ENCODE assay signal across 30 cellular contexts in the genomic region with DNA sequence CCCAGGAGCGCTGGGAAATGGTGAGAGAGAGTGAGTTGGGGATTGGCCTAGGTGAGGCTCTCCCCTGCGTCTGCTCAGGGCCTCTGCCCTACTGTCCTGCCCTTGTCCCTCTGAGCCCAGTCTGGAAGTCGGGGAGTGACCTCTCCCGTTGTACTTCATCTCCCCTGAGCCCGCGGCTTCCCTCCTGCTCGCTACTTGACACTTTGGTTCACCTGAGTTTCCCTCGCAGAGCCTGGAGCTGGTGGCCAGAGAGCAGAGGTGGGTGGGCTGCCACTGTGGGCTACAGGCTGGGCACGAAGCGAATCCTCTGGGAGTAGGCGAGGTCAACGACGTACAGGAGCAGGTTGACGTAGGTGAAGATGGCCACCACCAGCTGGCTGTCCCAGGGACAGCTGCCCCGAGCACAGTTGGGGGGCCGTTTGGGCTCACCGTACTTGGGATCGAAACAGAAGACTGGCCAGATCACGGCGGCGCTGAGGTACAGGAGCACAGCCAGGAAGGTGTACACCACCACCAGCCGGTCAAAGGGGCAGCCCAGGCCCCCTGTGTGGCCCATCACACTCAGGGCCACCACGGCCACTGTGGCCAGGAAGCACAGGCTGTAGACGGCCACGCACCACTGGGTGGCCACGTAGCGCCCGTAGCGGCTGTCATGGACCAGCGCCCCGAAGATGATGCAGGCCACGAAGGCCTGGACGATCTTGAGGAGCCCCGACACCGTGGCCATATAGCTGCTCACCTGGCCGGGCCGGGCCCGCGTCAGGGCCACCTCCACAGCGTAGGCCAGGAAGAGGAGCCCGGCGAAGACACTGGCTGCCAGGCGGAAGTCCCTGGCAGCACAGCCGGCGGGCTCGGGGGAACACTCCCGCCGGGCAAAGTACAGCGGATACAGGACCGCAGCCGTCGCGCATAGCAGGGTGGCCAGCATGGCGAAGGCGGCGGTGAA. TPM values are rescaled to one million over a fixed set of nuclear protein-coding genes. Genes with fewer than 3 reads are reported as not detected.
DNase-seq lines count a peak whose midpoint lies in the region; ATAC-seq, FAIRE-seq and TF ChIP-seq lines count a peak whose summit lies in the region.
"Had no signal": no experiment of that assay in that cellular context is flagged by ENCODE, and none has a peak within 500 bp of the region (broad histone marks: within the 10 kb centered on the region; RNA-seq: fewer than 3 reads in every experiment).

No MANE protein-coding gene starts in this region.

- H3K27ac ChIP-seq in BLaER1 (peak overlapping the region; percentile 47), K562 (ENCODE audit: extremely low read depth, low read depth, low read length) (no peak overlapping the region), neural cell (ENCODE audit: low read length) (peak overlapping the region; percentile 73), coronary artery (peak overlapping the region in 1 of 2 donors; percentile 17), SK-N-SH (ENCODE audit: low read depth in 2 of 2, low read length in 1 of 2) (no peak overlapping the region)
- H3K27ac ChIP-seq: ascending aorta, HL-60, parathyroid adenoma, PC-9, right lobe of liver had no signal

- H3K9me1 ChIP-seq in K562 (ENCODE audit: control insufficient read depth, insufficient read depth, low read length): peaks cover 2% of the 10 kb centered on the region

- 0 out of 2 replicates have a peak overlapping the region, but pooled peaks have one; percentile 42 for H3K9ac ChIP-seq in BLaER1
- H3K9ac ChIP-seq in K562 (ENCODE audit: insufficient read depth in 1 of 2, low read depth in 2 of 2, low read length in 2 of 2): peak overlapping the region in 1 of 2 experiments; percentile 55; a peak in 1 of 4 replicates
- H3K9ac ChIP-seq in neural cell (ENCODE audit: low read length): peak overlapping the region; percentile 66
- no peak overlapping the region for H3K9ac ChIP-seq in SK-N-SH
- H3K9ac ChIP-seq: parathyroid adenoma had no signal

- POLR2A ChIA-PET in Caco-2 (lab: Charles Lee) (interaction anchor here (0.6 kb wide), 2 partner anchors 82 to 544 kb away, joined by 3 to 9 read pairs; a partner anchor contains a TSS), K562 (lab: Yijun Ruan, JAX) (interaction anchor here (0.6 to 1.5 kb wide), 7 partner anchors 11 to 437 kb away, joined by 3 to 8 read pairs (median 3); a partner anchor contains a TSS), SK-N-SH (lab: Yijun Ruan, JAX) (no interaction called here)

- CTCF ChIA-PET in Caco-2 (lab: Charles Lee): no interaction called here
- CTCF ChIA-PET in K562 (lab: Yijun Ruan, JAX; ENCODE audit: low intra/inter-chr PET ratio): no interaction called here
- CTCF ChIA-PET in SK-N-SH (lab: Yijun Ruan, JAX): interaction anchor here (0.6 to 17.7 kb wide), 7 partner anchors 8 to 213 kb away, joined by 3 to 216 read pairs (median 3); a partner anchor contains a TSS

- TF ChIP-seq CTCF in Caco-2 (IDR thresholded peaks at IDR 0.05; ENCODE audit: insufficient read depth in 1 of 2, low read depth in 1 of 2, low read length in 1 of 2, severe bottlenecking in 1 of 2, unreplicated experiment in 1 of 2) (no peak), K562 (IDR thresholded peaks at IDR 0.05 in 2 of 3, conservative IDR thresholded peaks at IDR 0.05 in 1 of 3; ENCODE audit: insufficient read depth in 2 of 3, low read depth in 1 of 3, low read length in 3 of 3) (no peak), neural cell (IDR thresholded peaks at IDR 0.05; ENCODE audit: poor library complexity, severe bottlenecking) (no peak), coronary artery (IDR thresholded peaks at IDR 0.05) (no peak), SK-N-SH (IDR thresholded peaks at IDR 0.05) (no peak)

- peak overlapping the region; percentile 51 for H3K27ac Mint-ChIP-seq in Caco-2 (ENCODE audit: unreplicated experiment)
- H3K27ac Mint-ChIP-seq: activated CD4-positive, alpha-beta memory T cell treated with anti-CD3 and anti-CD28 coated beads for 36 hours; activated naive CD8-positive, alpha-beta T cell; HFFc6; nephron; stimulated activated naive B cell treated with anti-CD40 and anti-IgM and Interleukin-4, amounts not matched to agents 10 μg/mL and 1 μg/mL and 100 μg/mL, for 72 hours had no signal

- no peaks in the 10 kb centered on the region for H3K36me3 ChIP-seq in BLaER1
- no peaks in the 10 kb centered on the region for H3K36me3 ChIP-seq in Caco-2 (ENCODE audit: control insufficient read depth, insufficient read depth, low read length)
- peaks cover 2% of the 10 kb centered on the region; the same call in 1 of the 3 replicates for H3K36me3 ChIP-seq in K562 (ENCODE audit: control insufficient read depth, insufficient read depth, low read length)
- H3K36me3 ChIP-seq in neural cell (ENCODE audit: insufficient read depth, low read length): no peaks in the 10 kb centered on the region
- H3K36me3 ChIP-seq in SK-N-SH (replicated peaks in 1 of 2; ENCODE audit: control insufficient read depth in 1 of 2, insufficient read depth in 2 of 2, low read length in 1 of 2): no peaks in the 10 kb centered on the region
- H3K36me3 ChIP-seq: ascending aorta, right lobe of liver had no signal

- FAIRE-seq in K562 (lab: Jason Lieb, UNC): no peak
- FAIRE-seq: keratinocyte had no signal

- no peaks in the 10 kb centered on the region for H3K9me3 Mint-ChIP-seq in Caco-2 (ENCODE audit: unreplicated experiment)
- H3K9me3 Mint-ChIP-seq: activated CD4-positive, alpha-beta memory T cell treated with anti-CD3 and anti-CD28 coated beads for 36 hours; central memory CD8-positive, alpha-beta T cell; HFFc6; nephron; stimulated activated naive B cell treated with anti-CD40 and anti-IgM and Interleukin-4, amounts not matched to agents 10 μg/mL and 1 μg/mL and 100 μg/mL, for 72 hours had no signal

- H3K27me3 ChIP-seq in BLaER1: no peaks in the 10 kb centered on the region
- no peaks in the 10 kb centered on the region for H3K27me3 ChIP-seq in Caco-2 (replicated peaks; ENCODE audit: control insufficient read depth, insufficient read depth, low read length)
- H3K27me3 ChIP-seq in K562 (ENCODE audit: control insufficient read depth in 2 of 2, insufficient read depth in 2 of 2, low read length in 2 of 2): no peaks in the 10 kb centered on the region
- H3K27me3 ChIP-seq in neural cell (ENCODE audit: insufficient read depth, low read depth, low read length): no peaks in the 10 kb centered on the region
- no peaks in the 10 kb centered on the region for H3K27me3 ChIP-seq in SK-N-SH (ENCODE audit: insufficient read depth)
- H3K27me3 ChIP-seq: right lobe of liver had no signal

- H3K4me1 ChIP-seq in BLaER1: peaks cover 87% of the 10 kb centered on the region
- peaks cover 9% of the 10 kb centered on the region for H3K4me1 ChIP-seq in Caco-2
- peaks cover 5 to 60% of the 10 kb centered on the region in 2 experiments; a peak in 4 of 5 replicates for H3K4me1 ChIP-seq in K562 (replicated peaks in 1 of 2; ENCODE audit: control insufficient read depth in 2 of 2, insufficient read depth in 2 of 2, low read length in 2 of 2)
- peaks cover 3 to 8% of the 10 kb centered on the region in 2 experiments; a peak in 2 of 4 replicates for H3K4me1 ChIP-seq in SK-N-SH (ENCODE audit: control insufficient read depth in 1 of 2, insufficient read depth in 2 of 2, low read depth in 1 of 2, low read length in 1 of 2)
- H3K4me1 ChIP-seq: parathyroid adenoma had no signal

- H3K9me2 ChIP-seq in neural cell (ENCODE audit: insufficient read depth, low read length) (no peaks in the 10 kb centered on the region), SK-N-SH (no peaks in the 10 kb centered on the region)

- 80% methylated on average over 49 of the region's 56 CpGs for WGBS in K562 (ENCODE audit: insufficient coverage, low coverage, missing lambda C conversion rate)
- 89% methylated on average over 52 of the region's 56 CpGs for WGBS in SK-N-SH (ENCODE audit: low lambda C conversion rate)

- no peak for TF ChIP-seq RAD21 in K562 (CRISPR knock-in tag; conservative IDR thresholded peaks at IDR 0.05 in 1 of 2, IDR thresholded peaks at IDR 0.05 in 1 of 2)
- no peak for TF ChIP-seq RAD21 in neural cell (conservative IDR thresholded peaks at IDR 0.05)
- no peak for TF ChIP-seq RAD21 in SK-N-SH (IDR thresholded peaks at IDR 0.05; ENCODE audit: low read length)

- no peaks in the 10 kb centered on the region for H3K9me3 ChIP-seq in BLaER1
- no peaks in the 10 kb centered on the region for H3K9me3 ChIP-seq in Caco-2
- no peaks in the 10 kb centered on the region for H3K9me3 ChIP-seq in K562 (replicated peaks; ENCODE audit: control insufficient read depth, insufficient read depth, low read depth, low read length)
- no peaks in the 10 kb centered on the region for H3K9me3 ChIP-seq in neural cell (ENCODE audit: low read length)
- H3K9me3 ChIP-seq in SK-N-SH: no peaks in the 10 kb centered on the region
- H3K9me3 ChIP-seq: ascending aorta, right lobe of liver had no signal

- no peak overlapping the region for H3K4me3 Mint-ChIP-seq in Caco-2 (ENCODE audit: unreplicated experiment)
- H3K4me3 Mint-ChIP-seq: activated CD4-positive, alpha-beta memory T cell treated with anti-CD3 and anti-CD28 coated beads for 36 hours; activated naive CD8-positive, alpha-beta T cell; central memory CD8-positive, alpha-beta T cell; HFFc6; stimulated activated naive B cell treated with anti-CD40 and anti-IgM and Interleukin-4, amounts not matched to agents 10 μg/mL and 1 μg/mL and 100 μg/mL, for 72 hours had no signal

- BruUV-seq in Caco-2 (replicated peaks; lab: Mats Ljungman, UMichigan): no TSS peak
- BruUV-seq in K562 (replicated peaks; lab: Mats Ljungman, UMichigan): no TSS peak

- intact Hi-C loops in Caco-2 (cut with micrococcal nuclease; ENCODE audit: unreplicated experiment): no loop called here
- intact Hi-C loops in K562 (cut with micrococcal nuclease): no loop called here

- H3K36me3 Mint-ChIP-seq in Caco-2 (ENCODE audit: insufficient read depth, unreplicated experiment): peaks cover 29% of the 10 kb centered on the region
- H3K36me3 Mint-ChIP-seq: activated naive CD8-positive, alpha-beta T cell had no signal

- TF ChIP-seq POLR2A in K562 (conservative IDR thresholded peaks at IDR 0.05): no peak

- H3K4me1 Mint-ChIP-seq in Caco-2 (ENCODE audit: low read depth, unreplicated experiment): peaks cover 5% of the 10 kb centered on the region

- TF ChIP-seq EP300 in K562 (IDR thresholded peaks at IDR 0.05; ENCODE audit: low read length): no peak
- TF ChIP-seq EP300 in neural cell (conservative IDR thresholded peaks at IDR 0.05; ENCODE audit: poor library complexity, severe bottlenecking): no peak
- no peak for TF ChIP-seq EP300 in SK-N-SH (IDR thresholded peaks at IDR 0.05; ENCODE audit: borderline replicate concordance in 1 of 2, low read depth in 1 of 2, low read length in 1 of 2)

- peaks cover 13% of the 10 kb centered on the region for H3K79me2 ChIP-seq in K562 (ENCODE audit: control insufficient read depth, insufficient read depth, low read length)
- H3K79me2 ChIP-seq in neural cell (replicated peaks; ENCODE audit: insufficient read depth, low read length): no peaks in the 10 kb centered on the region
- H3K79me2 ChIP-seq in SK-N-SH (ENCODE audit: insufficient read depth): peaks cover 13% of the 10 kb centered on the region
- H3K79me2 ChIP-seq: parathyroid adenoma had no signal

- no peak for DNase-seq in Caco-2
- no peak for DNase-seq in K562 (ENCODE audit: extremely low read depth in 1 of 4, low spot score in 3 of 4)
- no peak for DNase-seq in stimulated activated CD4-positive, alpha-beta T cell treated with anti-CD3 and anti-CD28 coated beads, Interleukin-4, amount 100 ng/mL, for 1 hour
- DNase-seq in coronary artery (ENCODE audit: low spot score): no peak
- DNase-seq in SK-N-SH: no peak
- DNase-seq: activated CD4-positive, alpha-beta memory T cell treated with anti-CD3 and anti-CD28 coated beads for 36 hours; activated CD4-positive, CD25-positive, alpha-beta regulatory T cell; activated T-cell treated with anti-CD3 and anti-CD28 coated beads for 4 hours; HFFc6; NCI-H1092; NCI-H187; NK-92 treated with Interleukin-12 subunit alpha and Interleukin-12 subunit beta, amount 100 ng/mL, for 24 hours; PC-9; SIG-M5; stimulated activated CD4-positive, alpha-beta T cell treated with anti-CD3 and anti-CD28 coated beads, Interleukin-4, amount 100 ng/mL, for 4 hours; stimulated activated naive B cell treated with anti-CD40 and anti-IgM and Interleukin-4, amounts not matched to agents 10 μg/mL and 1 μg/mL and 100 μg/mL, for 72 hours had no signal

- ATAC-seq in K562: no peak
- ATAC-seq: right lobe of liver; stimulated activated naive B cell treated with anti-CD40 and anti-IgM and Interleukin-4, amounts not matched to agents 10 μg/mL and 1 μg/mL and 100 μg/mL, for 72 hours had no signal

- H2AFZ ChIP-seq in K562 (ENCODE audit: low read depth, low read length) (no peak overlapping the region), neural cell (ENCODE audit: low read depth, low read length) (peak overlapping the region; percentile 4), SK-N-SH (ENCODE audit: low read depth) (no peak overlapping the region)
- H2AFZ ChIP-seq: parathyroid adenoma, PC-9 had no signal

- no peaks in the 10 kb centered on the region for H3F3A ChIP-seq in neural cell (ENCODE audit: insufficient read depth, low read length, poor library complexity, severe bottlenecking)
- no peaks in the 10 kb centered on the region for H3F3A ChIP-seq in SK-N-SH (replicated peaks; ENCODE audit: insufficient read depth)

- H3K4me2 ChIP-seq in BLaER1 (peak overlapping the region; percentile 100), K562 (ENCODE audit: insufficient read depth, low read length) (no peak overlapping the region), neural cell (ENCODE audit: low read length) (no peak overlapping the region), SK-N-SH (no peak overlapping the region)
- H3K4me2 ChIP-seq: PC-9 had no signal

- H4K20me1 ChIP-seq in BLaER1 (no peaks in the 10 kb centered on the region), K562 (replicated peaks; ENCODE audit: control insufficient read depth, insufficient read depth, low read length) (no peaks in the 10 kb centered on the region), neural cell (ENCODE audit: insufficient read depth) (no peaks in the 10 kb centered on the region), SK-N-SH (ENCODE audit: insufficient read depth) (no peaks in the 10 kb centered on the region)

- H3K4me3 ChIP-seq in BLaER1 (0 out of 2 replicates have a peak overlapping the region, but pooled peaks have one; percentile 36), Caco-2 (ENCODE audit: low read depth, low read length) (no peak overlapping the region), K562 (no peak overlapping the region), neural cell (ENCODE audit: low read length) (peak overlapping the region; percentile 55), coronary artery (no peak overlapping the region), SK-N-SH (ENCODE audit: low read depth in 2 of 2, low read length in 1 of 2) (no peak overlapping the region)
- H3K4me3 ChIP-seq: PC-9, right lobe of liver had no signal

- in situ Hi-C loops in K562 (cut with MboI): no loop called here

- H3K27me3 Mint-ChIP-seq in Caco-2 (ENCODE audit: insufficient read depth, unreplicated experiment): no peaks in the 10 kb centered on the region
- H3K27me3 Mint-ChIP-seq: activated naive CD8-positive, alpha-beta T cell had no signal

RNA-seq across cellular contexts. Expression of a gene that starts 3.7 kb away (rescaled TPM):
- total RNA-seq in Caco-2 (2022) (200 and 203 TPM in 2 replicates), K562 (2014; rRNA removed) (215 and 290 TPM in 2 replicates), K562 (2014; rRNA removed; fragmentation: Illumina TruSeq; extraction: Trizol) (72.4 and 95.4 TPM in 2 replicates), K562 (2015; rRNA removed; fragmentation: Illumina TruSeq; extraction: Trizol) (120 and 126 TPM in 2 replicates), K562 (2021) (302 and 328 TPM in 2 replicates)
- total RNA-seq in K562 (2011; cell fraction: chromatin; rRNA removed; ENCODE audit: low replicate concordance): 35.2 and 129 TPM in 2 replicates
- total RNA-seq in K562 (2011; cell fraction: nucleolus; rRNA removed): 138 and 157 TPM in 2 replicates
- total RNA-seq in K562 (2011; cell fraction: nucleoplasm; rRNA removed): 86.4 and 88.3 TPM in 2 replicates
- polyA plus RNA-seq in K562 (2011; rRNA removed) (188 and 273 TPM in 2 replicates), K562 (2014; fragmentation: Illumina TruSeq; extraction: Trizol) (183 and 278 TPM in 2 replicates), K562 (2014; fragmentation: Nextera tagmentation; extraction: Ambion mirVana) (10 to 100 TPM; 11.7 to 18.6 TPM), K562 (2014; rRNA removed) (270 and 349 TPM in 2 replicates), neural cell (41.7 and 61.0 TPM in 2 replicates), SK-N-SH (2012; rRNA removed) (121 and 165 TPM in 2 replicates)
- polyA plus RNA-seq in K562 (2011; cell fraction: cytosol; rRNA removed): 301 and 524 TPM in 2 replicates
- polyA plus RNA-seq in K562 (2011; cell fraction: nucleus; rRNA removed): 256 and 278 TPM in 2 replicates
- polyA plus RNA-seq in K562 (2012): 283 and 370 TPM in 2 replicates
- polyA minus RNA-seq in K562 (2011; rRNA and poly(A)+ RNA removed): 107 and 155 TPM in 2 replicates
- 127 and 130 TPM in 2 replicates for polyA minus RNA-seq in K562 (2011; cell fraction: cytosol; rRNA and poly(A)+ RNA removed)
- 35.5 and 52.4 TPM in 2 replicates for polyA minus RNA-seq in K562 (2011; cell fraction: nucleus; rRNA and poly(A)+ RNA removed)
- 18.9 and 23.1 TPM in 2 replicates for polyA minus RNA-seq in neural cell
- polyA plus RNA-seq in SK-N-SH (2012; cell fraction: cytosol; rRNA removed): 52.8 and 102 TPM in 2 replicates
- polyA plus RNA-seq in SK-N-SH (2012; cell fraction: nucleus; rRNA removed): 77.3 and 103 TPM in 2 replicates

RNA-seq across cellular contexts. Expression of a gene that starts 6.2 kb away (rescaled TPM):
- not detected in 2 replicates for total RNA-seq in Caco-2 (2022)
- not detected in 2 replicates for total RNA-seq in K562 (2011; cell fraction: chromatin; rRNA removed; ENCODE audit: low replicate concordance)
- total RNA-seq in K562 (2011; cell fraction: nucleolus; rRNA removed): not detected in 2 replicates
- total RNA-seq in K562 (2011; cell fraction: nucleoplasm; rRNA removed): not detected in 2 replicates
- total RNA-seq in K562 (2014; rRNA removed): not detected in 2 replicates
- total RNA-seq in K562 (2014; rRNA removed; fragmentation: Illumina TruSeq; extraction: Trizol): not detected in 2 replicates
- not detected in 2 replicates for total RNA-seq in K562 (2015; rRNA removed; fragmentation: Illumina TruSeq; extraction: Trizol)
- not detected in 2 replicates for total RNA-seq in K562 (2021)
- polyA plus RNA-seq in K562 (2011; rRNA removed): not detected in 2 replicates
- polyA plus RNA-seq in K562 (2011; cell fraction: cytosol; rRNA removed): not detected in 2 replicates
- not detected in 2 replicates for polyA plus RNA-seq in K562 (2011; cell fraction: nucleus; rRNA removed)
- polyA plus RNA-seq in K562 (2012): 0.05 and 0.26 TPM in 2 replicates
- not detected in 2 replicates for polyA plus RNA-seq in K562 (2014; fragmentation: Illumina TruSeq; extraction: Trizol)
- not detected for polyA plus RNA-seq in K562 (2014; fragmentation: Nextera tagmentation; extraction: Ambion mirVana)
- not detected in 2 replicates for polyA plus RNA-seq in K562 (2014; rRNA removed)
- not detected in 2 replicates for polyA minus RNA-seq in K562 (2011; rRNA and poly(A)+ RNA removed)
- not detected in 2 replicates for polyA minus RNA-seq in K562 (2011; cell fraction: cytosol; rRNA and poly(A)+ RNA removed)
- polyA minus RNA-seq in K562 (2011; cell fraction: nucleus; rRNA and poly(A)+ RNA removed): not detected in 2 replicates
- polyA plus RNA-seq in neural cell: 1.1 and 1.2 TPM in 2 replicates
- 0.81 and 1.5 TPM in 2 replicates for polyA minus RNA-seq in neural cell
- not detected in 2 replicates for polyA plus RNA-seq in SK-N-SH (2012; rRNA removed)
- polyA plus RNA-seq in SK-N-SH (2012; cell fraction: cytosol; rRNA removed): not detected in 2 replicates
- not detected in 2 replicates for polyA plus RNA-seq in SK-N-SH (2012; cell fraction: nucleus; rRNA removed)
- total RNA-seq: activated CD4-positive, alpha-beta memory T cell treated with anti-CD3 and anti-CD28 coated beads for 36 hours; ascending aorta; glomerular endothelial cell; HFFc6; lung microvascular endothelial cell; mucosa of gallbladder; PC-9; right lobe of liver had no signal
- polyA plus RNA-seq: keratinocyte, urinary bladder had no signal

RNA-seq across cellular contexts. Expression of a gene that starts 13.3 kb away (rescaled TPM):
- total RNA-seq in Caco-2 (2022) (28.9 and 29.1 TPM in 2 replicates), K562 (2014; rRNA removed) (27.3 and 30.1 TPM in 2 replicates), K562 (2014; rRNA removed; fragmentation: Illumina TruSeq; extraction: Trizol) (16.3 and 16.9 TPM in 2 replicates), K562 (2015; rRNA removed; fragmentation: Illumina TruSeq; extraction: Trizol) (23.6 and 24.9 TPM in 2 replicates), K562 (2021) (46.7 and 58.1 TPM in 2 replicates)
- total RNA-seq in K562 (2011; cell fraction: chromatin; rRNA removed; ENCODE audit: low replicate concordance): 86.9 and 142 TPM in 2 replicates
- total RNA-seq in K562 (2011; cell fraction: nucleolus; rRNA removed): 78.0 and 85.0 TPM in 2 replicates
- total RNA-seq in K562 (2011; cell fraction: nucleoplasm; rRNA removed): 64.7 and 70.4 TPM in 2 replicates
- polyA plus RNA-seq in K562 (2011; rRNA removed) (22.4 and 31.8 TPM in 2 replicates), K562 (2014; fragmentation: Illumina TruSeq; extraction: Trizol) (31.2 and 36.3 TPM in 2 replicates), K562 (2014; fragmentation: Nextera tagmentation; extraction: Ambion mirVana) (1 to 10 TPM; 1.1 to 2.8 TPM), K562 (2014; rRNA removed) (44.8 and 46.7 TPM in 2 replicates), neural cell (11.8 and 12.4 TPM in 2 replicates), SK-N-SH (2012; rRNA removed) (30.3 and 38.7 TPM in 2 replicates)
- 35.6 and 35.9 TPM in 2 replicates for polyA plus RNA-seq in K562 (2011; cell fraction: cytosol; rRNA removed)
- 200 and 206 TPM in 2 replicates for polyA plus RNA-seq in K562 (2011; cell fraction: nucleus; rRNA removed)
- 32.4 and 47.9 TPM in 2 replicates for polyA plus RNA-seq in K562 (2012)
- 10.6 and 14.3 TPM in 2 replicates for polyA minus RNA-seq in K562 (2011; rRNA and poly(A)+ RNA removed)
- polyA minus RNA-seq in K562 (2011; cell fraction: cytosol; rRNA and poly(A)+ RNA removed): 12.7 and 17.1 TPM in 2 replicates
- 15.9 and 20.3 TPM in 2 replicates for polyA minus RNA-seq in K562 (2011; cell fraction: nucleus; rRNA and poly(A)+ RNA removed)
- 13.5 and 14.4 TPM in 2 replicates for polyA minus RNA-seq in neural cell
- polyA plus RNA-seq in SK-N-SH (2012; cell fraction: cytosol; rRNA removed): 22.2 and 29.1 TPM in 2 replicates
- 88.8 and 95.8 TPM in 2 replicates for polyA plus RNA-seq in SK-N-SH (2012; cell fraction: nucleus; rRNA removed)

RNA-seq across cellular contexts. Expression of a gene that starts 20.2 kb away (rescaled TPM):
- total RNA-seq in Caco-2 (2022) (11.1 and 13.0 TPM in 2 replicates), K562 (2014; rRNA removed) (13.9 and 22.5 TPM in 2 replicates), K562 (2014; rRNA removed; fragmentation: Illumina TruSeq; extraction: Trizol) (0.99 and 1.3 TPM in 2 replicates), K562 (2015; rRNA removed; fragmentation: Illumina TruSeq; extraction: Trizol) (4.1 and 4.2 TPM in 2 replicates), K562 (2021) (11.8 and 14.1 TPM in 2 replicates)
- total RNA-seq in K562 (2011; cell fraction: chromatin; rRNA removed; ENCODE audit: low replicate concordance): 8.4 and 25.5 TPM in 2 replicates
- 25.5 and 27.9 TPM in 2 replicates for total RNA-seq in K562 (2011; cell fraction: nucleolus; rRNA removed)
- 15.3 and 16.9 TPM in 2 replicates for total RNA-seq in K562 (2011; cell fraction: nucleoplasm; rRNA removed)
- polyA plus RNA-seq in K562 (2011; rRNA removed) (4.5 and 6.1 TPM in 2 replicates), K562 (2014; fragmentation: Illumina TruSeq; extraction: Trizol) (1.9 and 5.3 TPM in 2 replicates), K562 (2014; fragmentation: Nextera tagmentation; extraction: Ambion mirVana) (under 1 TPM; 0.03 to 0.17 TPM), K562 (2014; rRNA removed) (13.4 and 14.0 TPM in 2 replicates), neural cell (0.12 TPM in 1 of 2 replicates, not detected in the other), SK-N-SH (2012; rRNA removed) (0.33 and 0.36 TPM in 2 replicates)
- 7.8 and 22.0 TPM in 2 replicates for polyA plus RNA-seq in K562 (2011; cell fraction: cytosol; rRNA removed)
- 10.3 and 25.0 TPM in 2 replicates for polyA plus RNA-seq in K562 (2011; cell fraction: nucleus; rRNA removed)
- polyA plus RNA-seq in K562 (2012): 8.5 and 11.5 TPM in 2 replicates
- 0.72 and 1.6 TPM in 2 replicates for polyA minus RNA-seq in K562 (2011; rRNA and poly(A)+ RNA removed)
- 4.7 and 5.6 TPM in 2 replicates for polyA minus RNA-seq in K562 (2011; cell fraction: cytosol; rRNA and poly(A)+ RNA removed)
- 14.7 and 15.2 TPM in 2 replicates for polyA minus RNA-seq in K562 (2011; cell fraction: nucleus; rRNA and poly(A)+ RNA removed)
- polyA minus RNA-seq in neural cell: not detected in 2 replicates
- 0.09 and 0.33 TPM in 2 replicates for polyA plus RNA-seq in SK-N-SH (2012; cell fraction: cytosol; rRNA removed)
- polyA plus RNA-seq in SK-N-SH (2012; cell fraction: nucleus; rRNA removed): 0.36 and 0.43 TPM in 2 replicates
- total RNA-seq: ascending aorta, glomerular endothelial cell, PC-9 had no signal
- polyA plus RNA-seq: keratinocyte had no signal

RNA-seq across cellular contexts. Expression of a gene that starts 22.8 kb away (rescaled TPM):
- total RNA-seq in Caco-2 (2022): 55.6 and 57.4 TPM in 2 replicates
- total RNA-seq in K562 (2011; cell fraction: chromatin; rRNA removed; ENCODE audit: low replicate concordance): 90.9 and 205 TPM in 2 replicates
- total RNA-seq in K562 (2011; cell fraction: nucleolus; rRNA removed): 97.4 and 110 TPM in 2 replicates
- total RNA-seq in K562 (2011; cell fraction: nucleoplasm; rRNA removed): 93.3 and 125 TPM in 2 replicates
- total RNA-seq in K562 (2014; rRNA removed): 42.2 and 49.3 TPM in 2 replicates
- total RNA-seq in K562 (2014; rRNA removed; fragmentation: Illumina TruSeq; extraction: Trizol): 9.0 and 9.8 TPM in 2 replicates
- total RNA-seq in K562 (2015; rRNA removed; fragmentation: Illumina TruSeq; extraction: Trizol): 23.6 and 24.6 TPM in 2 replicates
- total RNA-seq in K562 (2021): 35.7 and 44.1 TPM in 2 replicates
- 9.3 and 11.7 TPM in 2 replicates for polyA plus RNA-seq in K562 (2011; rRNA removed)
- 11.2 and 16.2 TPM in 2 replicates for polyA plus RNA-seq in K562 (2011; cell fraction: cytosol; rRNA removed)
- 56.9 and 86.9 TPM in 2 replicates for polyA plus RNA-seq in K562 (2011; cell fraction: nucleus; rRNA removed)
- polyA plus RNA-seq in K562 (2012): 36.1 and 36.9 TPM in 2 replicates
- 20.3 and 25.7 TPM in 2 replicates for polyA plus RNA-seq in K562 (2014; fragmentation: Illumina TruSeq; extraction: Trizol)
- polyA plus RNA-seq in K562 (2014; fragmentation: Nextera tagmentation; extraction: Ambion mirVana): 1 to 10 TPM; 1.6 to 2.0 TPM
- polyA plus RNA-seq in K562 (2014; rRNA removed): 43.9 and 54.8 TPM in 2 replicates
- polyA minus RNA-seq in K562 (2011; rRNA and poly(A)+ RNA removed): 18.7 and 21.5 TPM in 2 replicates
- 22.3 and 25.1 TPM in 2 replicates for polyA minus RNA-seq in K562 (2011; cell fraction: cytosol; rRNA and poly(A)+ RNA removed)
- polyA minus RNA-seq in K562 (2011; cell fraction: nucleus; rRNA and poly(A)+ RNA removed): 27.7 and 31.4 TPM in 2 replicates
- 44.5 and 54.4 TPM in 2 replicates for polyA plus RNA-seq in neural cell
- polyA minus RNA-seq in neural cell: 11.9 and 16.6 TPM in 2 replicates
- 32.6 and 34.1 TPM in 2 replicates for polyA plus RNA-seq in SK-N-SH (2012; rRNA removed)
- polyA plus RNA-seq in SK-N-SH (2012; cell fraction: cytosol; rRNA removed): 10.3 and 12.3 TPM in 2 replicates
- polyA plus RNA-seq in SK-N-SH (2012; cell fraction: nucleus; rRNA removed): 182 and 254 TPM in 2 replicates

Comparison
In these comparisons a context has a peak if more than half of its experiments do, and no peak if none do; other contexts are left out.
1. H3K27ac ChIP-seq: peak in BLaER1 (single experiment) and neural cell (single experiment); none in K562 (single experiment) and SK-N-SH (0 of 2).
2. H3K4me3 ChIP-seq: peak in BLaER1 (single experiment) and neural cell (single experiment); none in Caco-2 (single experiment), K562 (single experiment), coronary artery (single experiment) and SK-N-SH (0 of 2).